8 cellular contexts compared by ENCODE assay signal in genomic region chr19:57320180-57321084, GRCh38. TPM values are rescaled to one million over a fixed set of nuclear protein-coding genes. Genes with fewer than 3 reads are reported as not detected.
A peak's percentile ranks its signal among the peaks of the same experiment; 100 is the strongest.
DNase-seq lines count a peak whose midpoint lies in the region; ATAC-seq and TF ChIP-seq lines count a peak whose summit lies in the region.

Gene ZNF543, plus strand, starts transcription at chr19:57320472. Its CDS starts 382 bp downstream, at chr19:57320854.

- peak within 1 kb of the TSS; percentile 47 for H3K4me3 ChIP-seq in Caco-2 (ENCODE audit: low read depth, low read length)
- peak within 1 kb of the TSS; percentile 71 for H3K4me3 ChIP-seq in endocrine pancreas (ENCODE audit: control insufficient read depth, insufficient read depth, low read length)
- peak within 1 kb of the TSS; percentile 80 to 100 for H3K4me3 ChIP-seq in mesenchymal stem cell (ENCODE audit: insufficient read depth in 1 of 2, low read depth in 1 of 2, low read length in 2 of 2)

- H3K4me3 Mint-ChIP-seq in Caco-2 (ENCODE audit: unreplicated experiment), result peak within 1 kb of the TSS; percentile 70
- H3K4me3 Mint-ChIP-seq in activated CD8-positive, alpha-beta memory T cell treated with anti-CD3 and anti-CD28 coated beads, Interleukin-2, amount 10 ng/mL, durations not matched to agents 7 days and 5 days, result peak within 1 kb of the TSS; percentile 77

- H3K14ac ChIP-seq in mesenchymal stem cell (ENCODE audit: low read length in 2 of 2), result peak within 1 kb of the TSS in 1 of 2 experiments; percentile 94

- no peak within 1 kb of the TSS for H3K23ac ChIP-seq in mesenchymal stem cell (ENCODE audit: low read length in 2 of 2)

- no peaks in the 10 kb centered on the region for H3K9me3 Mint-ChIP-seq in Caco-2 (ENCODE audit: unreplicated experiment)
- H3K9me3 Mint-ChIP-seq in activated CD8-positive, alpha-beta memory T cell treated with anti-CD3 and anti-CD28 coated beads, Interleukin-2, amount 10 ng/mL, durations not matched to agents 7 days and 5 days (ENCODE audit: low read depth), result peaks cover 3% of the 10 kb centered on the region

- peaks cover under 1% of the 10 kb centered on the region for H3K27me3 Mint-ChIP-seq in Caco-2 (ENCODE audit: insufficient read depth, unreplicated experiment)
- H3K27me3 Mint-ChIP-seq in activated CD8-positive, alpha-beta memory T cell treated with anti-CD3 and anti-CD28 coated beads, Interleukin-2, amount 10 ng/mL, durations not matched to agents 7 days and 5 days, result peaks cover 23% of the 10 kb centered on the region

- peak within 1 kb of the TSS; percentile 58 to 86 for H3K4ac ChIP-seq in mesenchymal stem cell (ENCODE audit: low read depth in 1 of 2, low read length in 2 of 2)

- peak within 1 kb of the TSS; percentile 76 for H3K27ac ChIP-seq in mesenchymal stem cell (ENCODE audit: low read length, poor library complexity, severe bottlenecking)

- BruUV-seq in Caco-2 (replicated peaks; lab: Mats Ljungman, UMichigan), result no TSS peak

- peak within 1 kb of the TSS; percentile 2 for H2BK15ac ChIP-seq in mesenchymal stem cell (ENCODE audit: low read depth, poor library complexity, severe bottlenecking)

- H2AK5ac ChIP-seq in mesenchymal stem cell (ENCODE audit: low read length, severe bottlenecking), result peak within 1 kb of the TSS; percentile 21

- peaks cover 22% of the 10 kb centered on the region for H3K79me1 ChIP-seq in mesenchymal stem cell (replicated peaks; ENCODE audit: low read length, poor library complexity, severe bottlenecking)

- H3K4me2 ChIP-seq in mesenchymal stem cell (ENCODE audit: low read length, poor library complexity, severe bottlenecking), result peak within 1 kb of the TSS; percentile 80

- H3K36me3 Mint-ChIP-seq in Caco-2 (ENCODE audit: insufficient read depth, unreplicated experiment), result peaks cover 10% of the 10 kb centered on the region
- peaks cover 30% of the 10 kb centered on the region for H3K36me3 Mint-ChIP-seq in activated CD8-positive, alpha-beta memory T cell treated with anti-CD3 and anti-CD28 coated beads, Interleukin-2, amount 10 ng/mL, durations not matched to agents 7 days and 5 days

- no peak within 1 kb of the TSS for H2BK12ac ChIP-seq in mesenchymal stem cell (ENCODE audit: low read length in 2 of 2)

- TF ChIP-seq CTCF in Caco-2 (IDR thresholded peaks at IDR 0.05; ENCODE audit: insufficient read depth in 1 of 2, low read depth in 1 of 2, low read length in 1 of 2, severe bottlenecking in 1 of 2, unreplicated experiment in 1 of 2), result no peak

- H4K8ac ChIP-seq in mesenchymal stem cell (ENCODE audit: low read length), result peak within 1 kb of the TSS; percentile 94

- no peaks in the 10 kb centered on the region for H3K27me3 ChIP-seq in Caco-2 (replicated peaks; ENCODE audit: control insufficient read depth, insufficient read depth, low read length)
- H3K27me3 ChIP-seq in endocrine pancreas (ENCODE audit: control insufficient read depth, insufficient read depth, low read length), result no peaks in the 10 kb centered on the region
- H3K27me3 ChIP-seq in mesenchymal stem cell (ENCODE audit: control insufficient read depth in 1 of 2, insufficient read depth in 1 of 2, low read length in 2 of 2), result peaks cover 0 to 7% of the 10 kb centered on the region in 2 experiments

- DNase-seq in Caco-2 (peak; percentile 86 to 89), HT1080 (ENCODE audit: low read depth) (peak; percentile 96), NOMO-1 treated with DMSO at 0.1 percent for 48 hours (lab: John Stamatoyannopoulos, UW; ENCODE audit: unreplicated experiment) (peak; percentile 92), mesenchymal stem cell (peak; percentile 97)
- peak; percentile 96 for DNase-seq in activated CD8-positive, alpha-beta memory T cell treated with anti-CD3 and anti-CD28 coated beads, Interleukin-2, amount 10 ng/mL, durations not matched to agents 7 days and 5 days
- peak; percentile 80 for DNase-seq in stimulated activated CD8-positive, alpha-beta memory T cell treated with anti-CD3 and anti-CD28 coated beads, Interleukin-12 subunit alpha, Interleukin-12 subunit beta, amount 100 ng/mL, for 24 hours (ENCODE audit: extremely low read depth)

- no peak within 1 kb of the TSS for H2BK120ac ChIP-seq in mesenchymal stem cell (ENCODE audit: low read depth, low read length)

- CTCF ChIA-PET in Caco-2 (lab: Charles Lee), result no interaction called here
- CTCF ChIA-PET in activated CD8-positive, alpha-beta memory T cell treated with anti-CD3 and anti-CD28 coated beads, Interleukin-2, amount 10 ng/mL, durations not matched to agents 7 days and 5 days (lab: Charles Lee), result interaction anchor here (0.6 kb wide), 1 partner anchor 37 kb away, joined by 3 read pairs; no protein-coding TSS in a partner anchor

- peak within 1 kb of the TSS; percentile 3 for H2BK5ac ChIP-seq in mesenchymal stem cell (ENCODE audit: low read depth, low read length, poor library complexity, severe bottlenecking)

- H3K9ac ChIP-seq in endocrine pancreas (ENCODE audit: control insufficient read depth, insufficient read depth, low read length), result peak within 1 kb of the TSS; percentile 62
- H3K9ac ChIP-seq in mesenchymal stem cell (ENCODE audit: low read length), result peak within 1 kb of the TSS; percentile 97

- WGBS in mesenchymal stem cell, result 1% methylated on average over 71 of the region's 71 CpGs

- H3K36me3 ChIP-seq in Caco-2 (ENCODE audit: control insufficient read depth, insufficient read depth, low read length) (no peaks in the 10 kb centered on the region), endocrine pancreas (ENCODE audit: control insufficient read depth, insufficient read depth, low read length) (peaks cover 7% of the 10 kb centered on the region), mesenchymal stem cell (ENCODE audit: control insufficient read depth in 1 of 2, insufficient read depth in 2 of 2, low read depth in 1 of 2, low read length in 2 of 2) (peaks cover 14 to 22% of the 10 kb centered on the region in 2 experiments)

- peak; percentile 98 for ATAC-seq in GM21367 (IDR thresholded peaks at IDR 0.05; ENCODE audit: unreplicated experiment)
- ATAC-seq in activated CD8-positive, alpha-beta memory T cell treated with anti-CD3 and anti-CD28 coated beads, Interleukin-2, amount 10 ng/mL, durations not matched to agents 7 days and 5 days, result peak; percentile 98

- POLR2A ChIA-PET in Caco-2 (lab: Charles Lee), result no interaction called here

- H2AFZ ChIP-seq in mesenchymal stem cell (ENCODE audit: low read depth, low read length), result peak within 1 kb of the TSS; percentile 94

- no peaks in the 10 kb centered on the region for H3K4me1 Mint-ChIP-seq in Caco-2 (ENCODE audit: low read depth, unreplicated experiment)
- peaks cover 25% of the 10 kb centered on the region for H3K4me1 Mint-ChIP-seq in activated CD8-positive, alpha-beta memory T cell treated with anti-CD3 and anti-CD28 coated beads, Interleukin-2, amount 10 ng/mL, durations not matched to agents 7 days and 5 days

- H3K4me1 ChIP-seq in Caco-2 (no peaks in the 10 kb centered on the region), endocrine pancreas (ENCODE audit: control insufficient read depth, insufficient read depth, low read length) (no peaks in the 10 kb centered on the region), mesenchymal stem cell (ENCODE audit: control insufficient read depth, insufficient read depth, low read depth, low read length) (peaks cover 9% of the 10 kb centered on the region)

- H3K9me3 ChIP-seq in Caco-2 (no peaks in the 10 kb centered on the region), endocrine pancreas (ENCODE audit: control insufficient read depth, low read length) (no peaks in the 10 kb centered on the region), mesenchymal stem cell (ENCODE audit: control insufficient read depth, low read length) (no peaks in the 10 kb centered on the region)

- H3K18ac ChIP-seq in mesenchymal stem cell (ENCODE audit: low read depth in 1 of 2, low read length in 2 of 2), result peak within 1 kb of the TSS; percentile 40 to 93

- peak within 1 kb of the TSS; percentile 6 for H4K91ac ChIP-seq in mesenchymal stem cell (ENCODE audit: low read length)

- intact Hi-C loops in Caco-2 (cut with micrococcal nuclease; ENCODE audit: unreplicated experiment), result no loop called here

- peak within 1 kb of the TSS; percentile 55 for H3K27ac Mint-ChIP-seq in Caco-2 (ENCODE audit: unreplicated experiment)
- H3K27ac Mint-ChIP-seq in activated CD8-positive, alpha-beta memory T cell treated with anti-CD3 and anti-CD28 coated beads, Interleukin-2, amount 10 ng/mL, durations not matched to agents 7 days and 5 days, result peak within 1 kb of the TSS; percentile 96

RNA-seq across cellular contexts. Expression of gene ZNF543, which starts in this region (rescaled TPM):
- total RNA-seq in Caco-2 (2022), result 3.3 and 3.5 TPM in 2 replicates
- 4.5 and 6.4 TPM in 2 replicates for total RNA-seq in HT1080 (2014; rRNA removed; shearing (Covaris generic))
- 2.7 and 3.6 TPM in 2 replicates for polyA plus RNA-seq in HT1080 (2015; cell fraction: cytosol; rRNA removed)
- polyA plus RNA-seq in HT1080 (2015; cell fraction: nucleus; rRNA removed), result 4.8 and 5.6 TPM in 2 replicates
- total RNA-seq in activated CD8-positive, alpha-beta memory T cell treated with anti-CD3 and anti-CD28 coated beads, Interleukin-2, amount 10 ng/mL, durations not matched to agents 7 days and 5 days, result 1 to 10 TPM; 8.8 to 9.4 TPM
- polyA plus RNA-seq in mesenchymal stem cell (2013, experiment 1 of 2), result 1.9 TPM
- 2.2 TPM for polyA plus RNA-seq in mesenchymal stem cell (2013, experiment 2 of 2)

Comparison
In these comparisons a context has a peak if more than half of its experiments do, and no peak if none do; other contexts are left out.
1. Peak in every context shown above with its lines: DNase-seq, ATAC-seq, H3K4me3 ChIP-seq and H3K27ac ChIP-seq.